ENCODE assay signal across 1 cellular context in the genomic region with DNA sequence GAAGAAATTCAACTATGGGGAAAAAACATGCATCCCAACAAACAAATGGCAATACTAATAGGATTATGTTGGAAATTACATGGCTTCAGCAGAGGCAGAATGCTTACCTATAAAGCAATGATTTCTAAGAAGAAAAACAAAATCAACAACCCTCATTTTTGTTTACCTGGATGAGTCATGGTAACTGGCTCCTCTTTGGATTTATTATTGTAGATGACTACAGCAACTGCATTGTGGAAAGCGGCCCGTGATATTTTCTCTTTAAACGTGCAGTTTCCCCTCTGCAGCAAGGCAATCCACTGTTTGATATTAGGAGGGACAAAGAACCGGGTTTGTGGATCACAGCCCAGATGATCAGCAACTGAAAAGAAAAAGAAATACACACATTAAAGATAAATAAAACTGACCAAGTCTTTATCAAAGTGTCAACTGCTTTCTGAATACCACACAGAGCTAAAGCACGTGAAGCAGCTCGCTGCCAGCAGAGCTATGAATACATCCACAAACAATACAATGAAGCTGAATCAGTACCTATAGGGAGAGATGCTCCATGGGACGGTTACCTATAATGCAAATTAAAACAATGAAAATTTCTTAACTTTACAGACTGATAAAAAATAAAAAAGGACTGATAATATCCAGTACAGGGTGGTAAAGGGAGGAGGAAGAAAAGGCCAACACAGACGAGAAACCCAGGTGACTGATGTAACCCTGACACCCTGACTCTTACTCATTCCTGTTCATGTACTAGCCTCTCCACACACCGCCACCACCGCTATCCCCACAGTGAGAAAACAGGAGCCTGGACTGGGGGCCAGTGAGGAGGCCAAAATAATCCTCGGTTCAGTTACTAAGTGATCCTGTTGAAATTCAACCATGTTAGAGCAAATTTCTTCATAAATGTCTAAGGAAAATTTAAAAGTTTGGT.
TF ChIP-seq lines count a peak whose summit lies in the region.

No MANE protein-coding gene starts in this region.

TF ChIP-seq in K562, 482 proteins besides CTCF, POLR2A, EP300 and RAD21 (continued from another document):
- TF ChIP-seq, protein P1, sequence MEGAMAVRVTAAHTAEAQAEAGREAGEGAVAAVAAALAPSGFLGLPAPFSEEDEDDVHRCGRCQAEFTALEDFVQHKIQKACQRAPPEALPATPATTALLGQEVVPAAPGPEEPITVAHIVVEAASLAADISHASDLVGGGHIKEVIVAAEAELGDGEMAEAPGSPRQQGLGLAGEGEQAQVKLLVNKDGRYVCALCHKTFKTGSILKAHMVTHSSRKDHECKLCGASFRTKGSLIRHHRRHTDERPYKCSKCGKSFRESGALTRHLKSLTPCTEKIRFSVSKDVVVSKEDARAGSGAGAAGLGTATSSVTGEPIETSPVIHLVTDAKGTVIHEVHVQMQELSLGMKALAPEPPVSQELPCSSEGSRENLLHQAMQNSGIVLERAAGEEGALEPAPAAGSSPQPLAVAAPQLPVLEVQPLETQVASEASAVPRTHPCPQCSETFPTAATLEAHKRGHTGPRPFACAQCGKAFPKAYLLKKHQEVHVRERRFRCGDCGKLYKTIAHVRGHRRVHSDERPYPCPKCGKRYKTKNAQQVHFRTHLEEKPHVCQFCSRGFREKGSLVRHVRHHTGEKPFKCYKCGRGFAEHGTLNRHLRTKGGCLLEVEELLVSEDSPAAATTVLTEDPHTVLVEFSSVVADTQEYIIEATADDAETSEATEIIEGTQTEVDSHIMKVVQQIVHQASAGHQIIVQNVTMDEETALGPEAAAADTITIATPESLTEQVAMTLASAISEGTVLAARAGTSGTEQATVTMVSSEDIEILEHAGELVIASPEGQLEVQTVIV (CRISPR knock-in tag; IDR thresholded peaks at IDR 0.05; ENCODE audit: borderline replicate concordance), result no peak
- no peak for TF ChIP-seq TBL1XR1 (IDR thresholded peaks at IDR 0.05; ENCODE audit: low read length in 2 of 2)
- TF ChIP-seq ZNF507 (tag; conservative IDR thresholded peaks at IDR 0.05), result no peak
- no peak for TF ChIP-seq IFI16 (CRISPR knock-in tag; IDR thresholded peaks at IDR 0.05)
- TF ChIP-seq, protein P2, sequence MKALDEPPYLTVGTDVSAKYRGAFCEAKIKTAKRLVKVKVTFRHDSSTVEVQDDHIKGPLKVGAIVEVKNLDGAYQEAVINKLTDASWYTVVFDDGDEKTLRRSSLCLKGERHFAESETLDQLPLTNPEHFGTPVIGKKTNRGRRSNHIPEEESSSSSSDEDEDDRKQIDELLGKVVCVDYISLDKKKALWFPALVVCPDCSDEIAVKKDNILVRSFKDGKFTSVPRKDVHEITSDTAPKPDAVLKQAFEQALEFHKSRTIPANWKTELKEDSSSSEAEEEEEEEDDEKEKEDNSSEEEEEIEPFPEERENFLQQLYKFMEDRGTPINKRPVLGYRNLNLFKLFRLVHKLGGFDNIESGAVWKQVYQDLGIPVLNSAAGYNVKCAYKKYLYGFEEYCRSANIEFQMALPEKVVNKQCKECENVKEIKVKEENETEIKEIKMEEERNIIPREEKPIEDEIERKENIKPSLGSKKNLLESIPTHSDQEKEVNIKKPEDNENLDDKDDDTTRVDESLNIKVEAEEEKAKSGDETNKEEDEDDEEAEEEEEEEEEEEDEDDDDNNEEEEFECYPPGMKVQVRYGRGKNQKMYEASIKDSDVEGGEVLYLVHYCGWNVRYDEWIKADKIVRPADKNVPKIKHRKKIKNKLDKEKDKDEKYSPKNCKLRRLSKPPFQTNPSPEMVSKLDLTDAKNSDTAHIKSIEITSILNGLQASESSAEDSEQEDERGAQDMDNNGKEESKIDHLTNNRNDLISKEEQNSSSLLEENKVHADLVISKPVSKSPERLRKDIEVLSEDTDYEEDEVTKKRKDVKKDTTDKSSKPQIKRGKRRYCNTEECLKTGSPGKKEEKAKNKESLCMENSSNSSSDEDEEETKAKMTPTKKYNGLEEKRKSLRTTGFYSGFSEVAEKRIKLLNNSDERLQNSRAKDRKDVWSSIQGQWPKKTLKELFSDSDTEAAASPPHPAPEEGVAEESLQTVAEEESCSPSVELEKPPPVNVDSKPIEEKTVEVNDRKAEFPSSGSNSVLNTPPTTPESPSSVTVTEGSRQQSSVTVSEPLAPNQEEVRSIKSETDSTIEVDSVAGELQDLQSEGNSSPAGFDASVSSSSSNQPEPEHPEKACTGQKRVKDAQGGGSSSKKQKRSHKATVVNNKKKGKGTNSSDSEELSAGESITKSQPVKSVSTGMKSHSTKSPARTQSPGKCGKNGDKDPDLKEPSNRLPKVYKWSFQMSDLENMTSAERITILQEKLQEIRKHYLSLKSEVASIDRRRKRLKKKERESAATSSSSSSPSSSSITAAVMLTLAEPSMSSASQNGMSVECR (CRISPR knock-in tag; IDR thresholded peaks at IDR 0.05), result no peak
